9 cellular contexts compared by ENCODE assay signal in genomic region chr20:52083627-52084232, GRCh38.
DNase-seq lines count a peak whose midpoint lies in the region; ATAC-seq and TF ChIP-seq lines count a peak whose summit lies in the region.
"Had no signal": no experiment of that assay in that cellular context is flagged by ENCODE, and none has a peak within 500 bp of the region (broad histone marks: within the 10 kb centered on the region; RNA-seq: fewer than 3 reads in every experiment).

No MANE protein-coding gene starts in this region.

- peaks cover 0 to 12% (median 0%) of the 10 kb centered on the region in 4 donors for H3K9me3 ChIP-seq in right lobe of liver

- H3K9me3 Mint-ChIP-seq in T-cell: peaks cover 8 to 11% (median 9%) of the 10 kb centered on the region in 3 donors
- H3K9me3 Mint-ChIP-seq in stimulated activated naive CD8-positive, alpha-beta T cell treated with anti-CD3 and anti-CD28 coated beads, Interleukin-15, amount 100 ng/mL, for 72 hours: peaks cover 11 to 17% of the 10 kb centered on the region in 2 donors

- peak; percentile 43 to 51 (median 45) for TF ChIP-seq CTCF in right lobe of liver (IDR thresholded peaks at IDR 0.05)

- H3K4me1 ChIP-seq in right lobe of liver: no peaks in the 10 kb centered on the region

- intact Hi-C loops in right lobe of liver (cut with DNase I): loop anchor here in 1 of 2 donors (5.0 kb wide), 1 partner anchor 276 kb away; no protein-coding TSS in a partner anchor

- DNase-seq in NCI-H1436 (lab: John Stamatoyannopoulos, UW) (peak; percentile 17), NCI-H1436 treated with DMSO at 0.1 percent for 48 hours (lab: John Stamatoyannopoulos, UW) (no peak), NCI-H128 (lab: John Stamatoyannopoulos, UW; ENCODE audit: unreplicated experiment) (peak; percentile 20), T-cell (peak in 25 of 34 experiments; percentile 9 to 52 (median 27)), dermis blood vessel endothelial cell (peak; percentile 84), right lobe of liver (peak in 1 of 3 donors; percentile 27)
- peak; percentile 47 to 55 for DNase-seq in stimulated activated naive CD8-positive, alpha-beta T cell treated with anti-CD3 and anti-CD28 coated beads, Interleukin-15, amount 100 ng/mL, for 72 hours

- H3K27me3 ChIP-seq in right lobe of liver: no peaks in the 10 kb centered on the region
- H3K27me3 ChIP-seq: BLaER1 treated with 17β-estradiol and CSF1 and Interleukin-3, amounts not matched to agents 10 nM and 100 nM had no signal

- no peak overlapping the region for H3K27ac ChIP-seq in right lobe of liver
- H3K27ac ChIP-seq: BLaER1 treated with 17β-estradiol and CSF1 and Interleukin-3, amounts not matched to agents 10 nM and 100 nM had no signal

- H3K4me3 Mint-ChIP-seq in T-cell: no peak overlapping the region
- H3K4me3 Mint-ChIP-seq in stimulated activated naive CD8-positive, alpha-beta T cell treated with anti-CD3 and anti-CD28 coated beads, Interleukin-15, amount 100 ng/mL, for 72 hours: no peak overlapping the region

- ATAC-seq in T-cell (replicated peaks in 1 of 4) (no peak), right lobe of liver (peak; percentile 43 to 72 (median 49)), HG02610 (IDR thresholded peaks at IDR 0.05; ENCODE audit: unreplicated experiment) (no peak)
- peak; percentile 63 for ATAC-seq in stimulated activated naive CD8-positive, alpha-beta T cell treated with anti-CD3 and anti-CD28 coated beads, Interleukin-15, amount 100 ng/mL, for 72 hours

- CTCF ChIA-PET in T-cell (lab: Charles Lee): interaction anchor here (0.6 to 3.2 kb wide), 4 partner anchors 284 to 1290 kb away, joined by 3 to 9 read pairs (median 4); no protein-coding TSS in a partner anchor

- WGBS in right lobe of liver (ENCODE audit: insufficient coverage, low coverage, low lambda C conversion rate, missing lambda C conversion rate): 40% methylated on average over 10 of the region's 11 CpGs

- peaks cover 9 to 13% (median 11%) of the 10 kb centered on the region in 3 donors for H3K4me1 Mint-ChIP-seq in T-cell
- peaks cover 10% of the 10 kb centered on the region for H3K4me1 Mint-ChIP-seq in stimulated activated naive CD8-positive, alpha-beta T cell treated with anti-CD3 and anti-CD28 coated beads, Interleukin-15, amount 100 ng/mL, for 72 hours

- no peak for TF ChIP-seq POLR2A in right lobe of liver (IDR thresholded peaks at IDR 0.05)

- no peak overlapping the region for H3K4me3 ChIP-seq in right lobe of liver
- H3K4me3 ChIP-seq: BLaER1 treated with 17β-estradiol and CSF1 and Interleukin-3, amounts not matched to agents 10 nM and 100 nM had no signal

- peaks cover 33% of the 10 kb centered on the region for H3K36me3 Mint-ChIP-seq in T-cell

- no peaks in the 10 kb centered on the region for H3K36me3 ChIP-seq in right lobe of liver

- no peaks in the 10 kb centered on the region for H3K27me3 Mint-ChIP-seq in T-cell
- no peaks in the 10 kb centered on the region for H3K27me3 Mint-ChIP-seq in stimulated activated naive CD8-positive, alpha-beta T cell treated with anti-CD3 and anti-CD28 coated beads, Interleukin-15, amount 100 ng/mL, for 72 hours

- H3K27ac Mint-ChIP-seq in T-cell: no peak overlapping the region
- no peak overlapping the region for H3K27ac Mint-ChIP-seq in stimulated activated naive CD8-positive, alpha-beta T cell treated with anti-CD3 and anti-CD28 coated beads, Interleukin-15, amount 100 ng/mL, for 72 hours

- POLR2A ChIA-PET in T-cell (lab: Charles Lee): no interaction called here

Comparison
In these comparisons a context has a peak if more than half of its experiments do, and no peak if none do; other contexts are left out.
1. ATAC-seq: peak in right lobe of liver (4 of 4) and stimulated activated naive CD8-positive, alpha-beta T cell treated with anti-CD3 and anti-CD28 coated beads, Interleukin-15, amount 100 ng/mL, for 72 hours (single experiment); none in T-cell (0 of 4) and HG02610 (single experiment).